ENCODE assay signal across 8 cellular contexts in genomic region chr6:157221049-157221816, GRCh38.
A peak's percentile ranks its signal among the peaks of the same experiment; 100 is the strongest.
DNase-seq lines count a peak whose midpoint lies in the region; FAIRE-seq and TF ChIP-seq lines count a peak whose summit lies in the region.

No MANE protein-coding gene starts in this region.

- peak; percentile 92 for DNase-seq in AG08395 (ENCODE audit: low spot score)
- peak; percentile 85 for DNase-seq in GM19239 (ENCODE audit: insufficient read length, low spot score)
- DNase-seq in SJSA1 (ENCODE audit: low read depth in 1 of 2, low spot score in 2 of 2), result peak; percentile 91 to 93
- DNase-seq in activated naive CD4-positive, alpha-beta T cell (lab: John Stamatoyannopoulos, UW), result peak; percentile 41 to 74 (median 68)
- DNase-seq in germinal center (ENCODE audit: low spot score), result peak; percentile 87
- DNase-seq in trophoblast cell, result peak; percentile 96 to 99
- DNase-seq in tibial artery, result peak; percentile 72 to 90

- H2AFZ ChIP-seq in trophoblast cell (ENCODE audit: insufficient read depth, low read length, poor library complexity), result peak overlapping the region; percentile 1

- H4K8ac ChIP-seq in trophoblast cell (ENCODE audit: low read depth, low read length), result peak overlapping the region; percentile 61

- no peak overlapping the region for H2BK12ac ChIP-seq in trophoblast cell (ENCODE audit: low read length)

- peak in 1 of 2 experiments; percentile 12 for TF ChIP-seq CTCF in tibial artery (IDR thresholded peaks at IDR 0.05)

- H2AK5ac ChIP-seq in trophoblast cell (ENCODE audit: low read length), result no peak overlapping the region

- H3K79me1 ChIP-seq in trophoblast cell (ENCODE audit: low read length), result peaks cover 8% of the 10 kb centered on the region

- H4K12ac ChIP-seq in trophoblast cell (ENCODE audit: low read depth, low read length), result peak overlapping the region; percentile 9

- H3K36me3 ChIP-seq in SJSA1, result no peaks in the 10 kb centered on the region
- no peaks in the 10 kb centered on the region for H3K36me3 ChIP-seq in trophoblast cell (ENCODE audit: control insufficient read depth in 1 of 2, insufficient read depth in 2 of 2, low read length in 2 of 2)
- H3K36me3 ChIP-seq in tibial artery, result no peaks in the 10 kb centered on the region

- TF ChIP-seq RAD21 in Ishikawa (IDR thresholded peaks at IDR 0.05; ENCODE audit: low read depth), result peak; percentile 1; the same call in 1 of the 2 replicates

- peak; percentile 66; the same call in 1 of the 2 replicates for TF ChIP-seq EP300 in Ishikawa (IDR thresholded peaks at IDR 0.05; ENCODE audit: borderline replicate concordance)

- peak overlapping the region; percentile 1 for H3K14ac ChIP-seq in trophoblast cell (ENCODE audit: low read length)

- H3K9ac ChIP-seq in trophoblast cell (ENCODE audit: low read length), result no peak overlapping the region

- H3K9me3 ChIP-seq in SJSA1 (replicated peaks), result no peaks in the 10 kb centered on the region
- H3K9me3 ChIP-seq in trophoblast cell (ENCODE audit: insufficient read depth, low read depth, low read length), result peaks cover 3% of the 10 kb centered on the region
- H3K9me3 ChIP-seq in tibial artery, result no peaks in the 10 kb centered on the region

- H3K4me3 ChIP-seq in SJSA1, result peak overlapping the region; percentile 38
- peak overlapping the region; percentile 11 for H3K4me3 ChIP-seq in trophoblast cell (ENCODE audit: low read depth, low read length)
- peak overlapping the region; percentile 36 to 44 for H3K4me3 ChIP-seq in tibial artery

- H3K18ac ChIP-seq in trophoblast cell (ENCODE audit: low read length), result peak overlapping the region; percentile 2

- WGBS in trophoblast cell (ENCODE audit: extremely low coverage, insufficient coverage, insufficient read length), result no CpG with 5 or more reads among the region's 41 CpGs

- H3K4me2 ChIP-seq in trophoblast cell (ENCODE audit: low read length), result peak overlapping the region; percentile 49

- H3K4me1 ChIP-seq in SJSA1 (replicated peaks) (peaks cover 26% of the 10 kb centered on the region), trophoblast cell (ENCODE audit: control insufficient read depth in 1 of 2, insufficient read depth in 2 of 2, low read length in 2 of 2) (peaks cover 6 to 17% of the 10 kb centered on the region in 2 experiments), tibial artery (peaks cover 0 to 69% (median 45%) of the 10 kb centered on the region in 4 donors)

- peak overlapping the region; percentile 75 for H4K91ac ChIP-seq in trophoblast cell (ENCODE audit: low read depth, low read length)

- no peak overlapping the region for H3K4ac ChIP-seq in trophoblast cell (ENCODE audit: low read depth, low read length)

- H3K79me2 ChIP-seq in trophoblast cell (ENCODE audit: control insufficient read depth, insufficient read depth, low read length, poor library complexity), result no peaks in the 10 kb centered on the region

- peak; percentile 85 for FAIRE-seq in GM19239 (lab: Jason Lieb, UNC)

- peak overlapping the region; percentile 69 for H2BK120ac ChIP-seq in trophoblast cell (ENCODE audit: insufficient read depth, low read length, poor library complexity)

- intact Hi-C loops in tibial artery (cut with DNase I; ENCODE audit: low total_unique reads), result no loop called here

- H3K27ac ChIP-seq in SJSA1, result peak overlapping the region; percentile 84
- peak overlapping the region; percentile 1 for H3K27ac ChIP-seq in trophoblast cell (ENCODE audit: low read depth, low read length)
- peak overlapping the region; percentile 73 to 74 for H3K27ac ChIP-seq in tibial artery

- no peak overlapping the region for H2BK5ac ChIP-seq in trophoblast cell (ENCODE audit: low read depth, low read length, poor library complexity)

- H3K23ac ChIP-seq in trophoblast cell (ENCODE audit: low read length), result no peak overlapping the region

- H3K27me3 ChIP-seq in SJSA1 (replicated peaks) (no peaks in the 10 kb centered on the region), trophoblast cell (ENCODE audit: insufficient read depth, low read length) (no peaks in the 10 kb centered on the region), tibial artery (no peaks in the 10 kb centered on the region)

TF ChIP-seq in Ishikawa, 13 proteins besides CTCF, POLR2A, EP300 and RAD21:
- TF ChIP-seq FOXM1 (IDR thresholded peaks at IDR 0.05; ENCODE audit: borderline replicate concordance, low read depth) (no peak; the same call in 1 of the 2 replicates), CREB1 (IDR thresholded peaks at IDR 0.05; ENCODE audit: low read depth) (no peak), CEBPB (IDR thresholded peaks at IDR 0.05) (peak; percentile 70; the same call in 1 of the 2 replicates), TAF1 (IDR thresholded peaks at IDR 0.05; ENCODE audit: low read depth) (peak; percentile 34; the same call in 1 of the 2 replicates), NFIC (IDR thresholded peaks at IDR 0.05) (peak; percentile 68), REST (IDR thresholded peaks at IDR 0.05; ENCODE audit: low read depth) (no peak), TEAD4 (IDR thresholded peaks at IDR 0.05) (peak; percentile 60), EGR1 (IDR thresholded peaks at IDR 0.05) (no peak; the same call in 1 of the 2 replicates), MAX (IDR thresholded peaks at IDR 0.05) (peak; percentile 97), TCF12 (IDR thresholded peaks at IDR 0.05; ENCODE audit: low read depth) (peak; percentile 84), YY1 (IDR thresholded peaks at IDR 0.05; ENCODE audit: low read depth) (peak; percentile 64; the same call in 1 of the 2 replicates), USF1 (IDR thresholded peaks at IDR 0.05) (peak; percentile 45; the same call in 1 of the 2 replicates)

Comparison
In these comparisons a context has a peak if more than half of its experiments do, and no peak if none do; other contexts are left out.
1. Peak in every context shown above with its lines: DNase-seq, H3K4me3 ChIP-seq and H3K27ac ChIP-seq.
2. H3K27ac ChIP-seq: peak in every context shown above with its lines; median percentile 84 in SJSA1; 74 in tibial artery; 1 in trophoblast cell.